Comparison of ENCODE assay signal across 25 cellular contexts in genomic region chr15:61171190-61171589, GRCh38. TPM values are rescaled to one million over a fixed set of nuclear protein-coding genes. Genes with fewer than 3 reads are reported as not detected.
A peak's percentile ranks its signal among the peaks of the same experiment; 100 is the strongest.
DNase-seq lines count a peak whose midpoint lies in the region; ATAC-seq and TF ChIP-seq lines count a peak whose summit lies in the region.
"Had no signal": no experiment of that assay in that cellular context is flagged by ENCODE, and none has a peak within 500 bp of the region (broad histone marks: within the 10 kb centered on the region; RNA-seq: fewer than 3 reads in every experiment).

No MANE protein-coding gene starts in this region.

- no peak overlapping the region for H3K4me3 ChIP-seq in left ventricle myocardium inferior
- no peak overlapping the region for H3K4me3 ChIP-seq in upper lobe of right lung
- no peak overlapping the region for H3K4me3 ChIP-seq in MM.1S (ENCODE audit: low read length)
- H3K4me3 ChIP-seq: GM23248, suprapubic skin had no signal

- no peak overlapping the region for H3K27ac ChIP-seq in left ventricle myocardium inferior (replicated peaks)
- no peak overlapping the region for H3K27ac ChIP-seq in upper lobe of right lung
- no peak overlapping the region for H3K27ac ChIP-seq in MM.1S (ENCODE audit: low read length)
- H3K27ac ChIP-seq: GM23248, HL-60, neutrophil, suprapubic skin, VCaP had no signal

- H3K79me2 ChIP-seq in MM.1S (ENCODE audit: low read length): no peaks in the 10 kb centered on the region

- no peak for TF ChIP-seq CTCF in left ventricle myocardium inferior (IDR thresholded peaks at IDR 0.05; ENCODE audit: borderline replicate concordance)
- no peak for TF ChIP-seq CTCF in upper lobe of right lung (IDR thresholded peaks at IDR 0.05)
- no peak for TF ChIP-seq CTCF in MM.1S (IDR thresholded peaks at IDR 0.05; ENCODE audit: low read length)

- H3F3A ChIP-seq in MM.1S (ENCODE audit: insufficient read depth, low read length): peaks cover 8% of the 10 kb centered on the region

- no peak overlapping the region for H3K4me2 ChIP-seq in MM.1S (ENCODE audit: low read depth, low read length)

- H4K20me1 ChIP-seq in MM.1S (ENCODE audit: insufficient read depth, low read length): no peaks in the 10 kb centered on the region

- H2AFZ ChIP-seq in MM.1S (ENCODE audit: low read length): no peak overlapping the region
- H2AFZ ChIP-seq: GM23248 had no signal

- peak; percentile 13 for ATAC-seq in Right ventricle myocardium inferior
- peak; percentile 95 for ATAC-seq in esophagus mucosa
- peak; percentile 28 for ATAC-seq in upper lobe of right lung
- ATAC-seq: left colon, sciatic nerve had no signal

- intact Hi-C loops in Right ventricle myocardium inferior (cut with DNase I) (no loop called here), left ventricle myocardium inferior (cut with micrococcal nuclease) (no loop called here), upper lobe of right lung (cut with DNase I) (no loop called here)

- no peaks in the 10 kb centered on the region for H3K9me2 ChIP-seq in MM.1S (replicated peaks; ENCODE audit: insufficient read depth, low read length)

- H3K9me3 ChIP-seq in left ventricle myocardium inferior (replicated peaks) (peaks cover 9% of the 10 kb centered on the region), upper lobe of right lung (no peaks in the 10 kb centered on the region), MM.1S (replicated peaks; ENCODE audit: insufficient read depth, low read length) (no peaks in the 10 kb centered on the region)
- H3K9me3 ChIP-seq: neutrophil, suprapubic skin had no signal

- H3K27me3 ChIP-seq in left ventricle myocardium inferior (ENCODE audit: low read depth): no peaks in the 10 kb centered on the region
- no peaks in the 10 kb centered on the region for H3K27me3 ChIP-seq in upper lobe of right lung
- H3K27me3 ChIP-seq in MM.1S (replicated peaks; ENCODE audit: insufficient read depth, low read length): no peaks in the 10 kb centered on the region
- H3K27me3 ChIP-seq: suprapubic skin had no signal

- peaks cover 13% of the 10 kb centered on the region for H3K4me1 ChIP-seq in left ventricle myocardium inferior
- peaks cover 4% of the 10 kb centered on the region for H3K4me1 ChIP-seq in upper lobe of right lung
- H3K4me1 ChIP-seq in MM.1S (ENCODE audit: low read length): peaks cover 16% of the 10 kb centered on the region

- H3K36me3 ChIP-seq in left ventricle myocardium inferior: no peaks in the 10 kb centered on the region
- no peaks in the 10 kb centered on the region for H3K36me3 ChIP-seq in upper lobe of right lung
- no peaks in the 10 kb centered on the region for H3K36me3 ChIP-seq in MM.1S (replicated peaks; ENCODE audit: insufficient read depth, low read length)
- H3K36me3 ChIP-seq: neutrophil, suprapubic skin had no signal

- DNase-seq in Right ventricle myocardium inferior (ENCODE audit: missing footprints): no peak
- DNase-seq in left ventricle myocardium inferior: no peak
- DNase-seq in NCI-H526 treated with DMSO at 0.1 percent for 48 hours (lab: John Stamatoyannopoulos, UW): peak; percentile 54
- DNase-seq in upper lobe of right lung: no peak
- no peak for DNase-seq in MM.1S
- DNase-seq in mucosa of gallbladder (ENCODE audit: low spot score): no peak
- DNase-seq in foreskin melanocyte: no peak
- DNase-seq: activated CD4-positive, alpha-beta T cell treated with anti-CD3 and anti-CD28 coated beads, Interleukin-2, amount 50 U/mL, for 4 hours; activated naive CD4-positive, alpha-beta T cell treated with anti-CD3 and anti-CD28 coated beads for 36 hours; amniotic stem cell; DND-41; GM23248; immature natural killer cell; left colon; NCI-H187; NCI-H774; Right ventricle myocardium superior; stimulated activated CD4-positive, alpha-beta T cell treated with anti-CD3 and anti-CD28 coated beads, Interleukin-4, amount 100 ng/mL, for 24 hours; stimulated activated naive CD4-positive, alpha-beta T cell had no signal

- H3K9ac ChIP-seq in MM.1S (ENCODE audit: low read length): no peak overlapping the region
- H3K9ac ChIP-seq: GM23248 had no signal

RNA-seq across cellular contexts. Expression of gene RORA, which starts 57.9 kb away (rescaled TPM):
- total RNA-seq in Right ventricle myocardium inferior (17.8 TPM), left ventricle myocardium inferior (15.1 TPM), esophagus mucosa (20.7 TPM), upper lobe of right lung (34.6 TPM), mucosa of gallbladder (33.0 TPM)

Comparison
In these comparisons a context has a peak if more than half of its experiments do, and no peak if none do; other contexts are left out.
1. ATAC-seq: peak in every context shown above with its lines; median percentile 95 in esophagus mucosa; 28 in upper lobe of right lung; 13 in Right ventricle myocardium inferior.